Comparison of ENCODE assay signal across 10 cellular contexts in genomic region chr10:44995581-44995913, GRCh38. TPM values are rescaled to one million over a fixed set of nuclear protein-coding genes. Genes with fewer than 3 reads are reported as not detected.
A peak's percentile ranks its signal among the peaks of the same experiment; 100 is the strongest.
DNase-seq lines count a peak whose midpoint lies in the region; ATAC-seq, FAIRE-seq and TF ChIP-seq lines count a peak whose summit lies in the region.
"Had no signal": no experiment of that assay in that cellular context is flagged by ENCODE, and none has a peak within 500 bp of the region (broad histone marks: within the 10 kb centered on the region; RNA-seq: fewer than 3 reads in every experiment).

No MANE protein-coding gene starts in this region.

- TF ChIP-seq POLR2A in NB4 (IDR thresholded peaks at IDR 0.05; ENCODE audit: extremely low read depth, insufficient read length): no peak

- H2AFZ ChIP-seq in fibroblast of lung (ENCODE audit: low read length): no peak overlapping the region

- FAIRE-seq in urothelium cell line (lab: Jason Lieb, UNC): no peak

- DNase-seq in NB4 (ENCODE audit: low read depth) (peak; percentile 68), fibroblast of lung (ENCODE audit: low read depth in 2 of 2) (no peak), sciatic nerve (ENCODE audit: low spot score) (no peak), HCEC 1CT (no peak), urothelium cell line (ENCODE audit: low spot score) (no peak)
- DNase-seq: Calu3, T1000 had no signal

- no peak overlapping the region for H3K9ac ChIP-seq in fibroblast of lung (ENCODE audit: insufficient read depth, low read length)
- no peak overlapping the region for H3K9ac ChIP-seq in rectal smooth muscle tissue (ENCODE audit: low read length)

- no peak for TF ChIP-seq CTCF in C4-2B (conservative IDR thresholded peaks at IDR 0.05)
- TF ChIP-seq CTCF in NB4 (IDR thresholded peaks at IDR 0.05; ENCODE audit: low read depth, low read length): no peak
- no peak for TF ChIP-seq CTCF in fibroblast of lung (conservative IDR thresholded peaks at IDR 0.05 in 1 of 2, IDR thresholded peaks at IDR 0.05 in 1 of 2; ENCODE audit: low read depth in 1 of 2, low read length in 2 of 2)

- ATAC-seq in sciatic nerve (no peak), GM21381 (IDR thresholded peaks at IDR 0.05; ENCODE audit: unreplicated experiment) (no peak)

- no peaks in the 10 kb centered on the region for H3K27me3 ChIP-seq in fibroblast of lung (ENCODE audit: control insufficient read depth, insufficient read depth, low read length)
- H3K27me3 ChIP-seq in rectal smooth muscle tissue (ENCODE audit: control insufficient read depth, insufficient read depth, low read length): no peaks in the 10 kb centered on the region

- no peaks in the 10 kb centered on the region for H3K9me3 ChIP-seq in fibroblast of lung (ENCODE audit: control insufficient read depth, insufficient read depth, low read depth, low read length)

- H3K36me3 ChIP-seq in fibroblast of lung (ENCODE audit: control insufficient read depth, insufficient read depth, low read length) (no peaks in the 10 kb centered on the region), rectal smooth muscle tissue (ENCODE audit: control insufficient read depth, insufficient read depth, low read length) (peaks cover 7% of the 10 kb centered on the region)

- H3K4me1 ChIP-seq in fibroblast of lung (ENCODE audit: control insufficient read depth, extremely low read depth, insufficient read depth, low read length) (peaks cover 24% of the 10 kb centered on the region), rectal smooth muscle tissue (ENCODE audit: control insufficient read depth, insufficient read depth, low read length) (peaks cover 23% of the 10 kb centered on the region)

- H3K79me2 ChIP-seq in fibroblast of lung (ENCODE audit: control insufficient read depth, insufficient read depth, low read length): no peaks in the 10 kb centered on the region

- no peak overlapping the region for H3K4me2 ChIP-seq in fibroblast of lung (ENCODE audit: extremely low read depth, insufficient read depth, low read length)

- H3K27ac ChIP-seq in C4-2B (peak overlapping the region; percentile 0; the same call in 1 of the 2 replicates), fibroblast of lung (ENCODE audit: insufficient read depth, low read length) (peak overlapping the region; percentile 27), rectal smooth muscle tissue (ENCODE audit: low read depth, low read length) (peak overlapping the region; percentile 90)

- no peaks in the 10 kb centered on the region for H4K20me1 ChIP-seq in fibroblast of lung (ENCODE audit: control insufficient read depth, extremely low read depth, insufficient read depth, low read length)

- intact Hi-C loops in sciatic nerve (cut with DNase I): no loop called here

- no peak overlapping the region for H3K4me3 ChIP-seq in NB4 (ENCODE audit: low read depth, low read length)
- no peak overlapping the region for H3K4me3 ChIP-seq in fibroblast of lung (replicated peaks in 1 of 4; ENCODE audit: control extremely low read depth in 1 of 4, insufficient read depth in 1 of 4, low read depth in 3 of 4, low read length in 4 of 4)
- no peak overlapping the region for H3K4me3 ChIP-seq in rectal smooth muscle tissue (ENCODE audit: low read length)

RNA-seq across cellular contexts. Expression of gene ZNF22, which starts 5.2 kb away (rescaled TPM):
- total RNA-seq in fibroblast of lung (14.6 and 23.0 TPM in 2 replicates), sciatic nerve (24.9 TPM)
- 10.9 and 16.0 TPM in 2 replicates for polyA plus RNA-seq in fibroblast of lung
- polyA plus RNA-seq in fibroblast of lung (2012): 11.3 and 14.5 TPM in 2 replicates
- 0.44 and 0.75 TPM in 2 replicates for polyA minus RNA-seq in fibroblast of lung (ENCODE audit: low replicate concordance)

RNA-seq across cellular contexts. Expression of gene DEPP1, which starts 16.9 kb away (rescaled TPM):
- 97.3 and 120 TPM in 2 replicates for total RNA-seq in fibroblast of lung
- 18.7 and 30.3 TPM in 2 replicates for polyA plus RNA-seq in fibroblast of lung
- polyA plus RNA-seq in fibroblast of lung (2012): 20.9 and 34.2 TPM in 2 replicates
- polyA minus RNA-seq in fibroblast of lung (ENCODE audit: low replicate concordance): 58.2 and 85.1 TPM in 2 replicates
- total RNA-seq in sciatic nerve: 190 TPM

RNA-seq across cellular contexts. Expression of gene RASSF4, which starts 35.9 kb away (rescaled TPM):
- total RNA-seq in fibroblast of lung (5.4 and 11.4 TPM in 2 replicates), sciatic nerve (63.7 TPM)
- 2.5 and 6.4 TPM in 2 replicates for polyA plus RNA-seq in fibroblast of lung
- 3.5 and 8.7 TPM in 2 replicates for polyA plus RNA-seq in fibroblast of lung (2012)
- 3.7 and 8.6 TPM in 2 replicates for polyA minus RNA-seq in fibroblast of lung (ENCODE audit: low replicate concordance)

Comparison
In these comparisons a context has a peak if more than half of its experiments do, and no peak if none do; other contexts are left out.
1. H3K27ac ChIP-seq: peak in every context shown above with its lines; median percentile 90 in rectal smooth muscle tissue; 27 in fibroblast of lung; 0 in C4-2B.